In genomic region chr6:40425192-40425919, GRCh38 we compare ENCODE assay signal across 11 cellular contexts.
DNase-seq lines count a peak whose midpoint lies in the region; ATAC-seq and TF ChIP-seq lines count a peak whose summit lies in the region.
"Had no signal": no experiment of that assay in that cellular context is flagged by ENCODE, and none has a peak within 500 bp of the region (broad histone marks: within the 10 kb centered on the region; RNA-seq: fewer than 3 reads in every experiment).

No MANE protein-coding gene starts in this region.

- no peak overlapping the region for H4K91ac ChIP-seq in mesenchymal stem cell (ENCODE audit: low read length)

- no peak overlapping the region for H3K27ac Mint-ChIP-seq in osteocyte (ENCODE audit: unreplicated experiment)
- H3K27ac Mint-ChIP-seq: CD4-positive, alpha-beta T cell had no signal

- no peaks in the 10 kb centered on the region for H3K79me1 ChIP-seq in mesenchymal stem cell (replicated peaks; ENCODE audit: low read length, poor library complexity, severe bottlenecking)

- no peaks in the 10 kb centered on the region for H3K9me3 Mint-ChIP-seq in osteocyte (ENCODE audit: unreplicated experiment)
- H3K9me3 Mint-ChIP-seq: CD4-positive, alpha-beta T cell had no signal

- no peak overlapping the region for H2AFZ ChIP-seq in mesenchymal stem cell (ENCODE audit: low read depth, low read length)

- H2BK15ac ChIP-seq in mesenchymal stem cell (ENCODE audit: low read depth, poor library complexity, severe bottlenecking): no peak overlapping the region

- no peak overlapping the region for H3K4ac ChIP-seq in mesenchymal stem cell (ENCODE audit: low read depth in 1 of 2, low read length in 2 of 2)

- H2BK120ac ChIP-seq in mesenchymal stem cell (ENCODE audit: low read depth, low read length): no peak overlapping the region

- H3K4me3 ChIP-seq in LNCaP clone FGC (ENCODE audit: low read depth, low read length) (no peak overlapping the region), epithelial cell of esophagus (ENCODE audit: low read length) (no peak overlapping the region), mesenchymal stem cell (ENCODE audit: insufficient read depth in 1 of 2, low read depth in 1 of 2, low read length in 2 of 2) (no peak overlapping the region)
- H3K4me3 ChIP-seq: esophagus muscularis mucosa had no signal

- H3K4me2 ChIP-seq in mesenchymal stem cell (ENCODE audit: low read length, poor library complexity, severe bottlenecking): no peak overlapping the region

- no peak overlapping the region for H3K27ac ChIP-seq in mesenchymal stem cell (ENCODE audit: low read length, poor library complexity, severe bottlenecking)
- H3K27ac ChIP-seq: esophagus muscularis mucosa, RWPE1, WERI-Rb-1 had no signal

- peak; percentile 81 for DNase-seq in LNCaP clone FGC (ENCODE audit: low read depth)
- peak; percentile 21 for DNase-seq in NCI-H2196 treated with DMSO at 0.1 percent for 48 hours (lab: John Stamatoyannopoulos, UW; ENCODE audit: unreplicated experiment)
- DNase-seq in epithelial cell of esophagus (ENCODE audit: low read depth): peak; percentile 19
- peak in 6 of 10 donors; percentile 41 to 91 (median 70) for DNase-seq in posterior cingulate gyrus
- no peak for DNase-seq in mesenchymal stem cell
- DNase-seq in osteocyte (ENCODE audit: extremely low spot score, unreplicated experiment): no peak
- DNase-seq: CD4-positive, alpha-beta T cell; WERI-Rb-1 had no signal

- ATAC-seq in GM21360 (IDR thresholded peaks at IDR 0.05; ENCODE audit: unreplicated experiment): no peak

- H3K27me3 Mint-ChIP-seq in osteocyte (ENCODE audit: unreplicated experiment): peaks cover 20% of the 10 kb centered on the region
- H3K27me3 Mint-ChIP-seq: CD4-positive, alpha-beta T cell had no signal

- H3K36me3 ChIP-seq in mesenchymal stem cell (ENCODE audit: control insufficient read depth in 1 of 2, insufficient read depth in 2 of 2, low read depth in 1 of 2, low read length in 2 of 2): no peaks in the 10 kb centered on the region
- H3K36me3 ChIP-seq: esophagus muscularis mucosa, WERI-Rb-1 had no signal

- H3K4me1 Mint-ChIP-seq in osteocyte (ENCODE audit: unreplicated experiment): no peaks in the 10 kb centered on the region

- intact Hi-C loops in posterior cingulate gyrus (cut with DNase I): no loop called here

- no peaks in the 10 kb centered on the region for H3K4me1 ChIP-seq in mesenchymal stem cell (ENCODE audit: control insufficient read depth, insufficient read depth, low read depth, low read length)

- H3K14ac ChIP-seq in mesenchymal stem cell (ENCODE audit: low read length in 2 of 2): peak overlapping the region in 1 of 2 experiments; percentile 14

- no peak overlapping the region for H2AK5ac ChIP-seq in mesenchymal stem cell (ENCODE audit: low read length, severe bottlenecking)

- H4K8ac ChIP-seq in mesenchymal stem cell (ENCODE audit: low read length): no peak overlapping the region

- no peaks in the 10 kb centered on the region for H3K36me3 Mint-ChIP-seq in osteocyte (ENCODE audit: unreplicated experiment)

- no peaks in the 10 kb centered on the region for H3K9me3 ChIP-seq in mesenchymal stem cell (ENCODE audit: control insufficient read depth, low read length)
- H3K9me3 ChIP-seq: esophagus muscularis mucosa had no signal

- no peak overlapping the region for H3K4me3 Mint-ChIP-seq in osteocyte (ENCODE audit: unreplicated experiment)
- H3K4me3 Mint-ChIP-seq: CD4-positive, alpha-beta T cell had no signal

- peaks cover 6 to 19% of the 10 kb centered on the region in 2 experiments for H3K27me3 ChIP-seq in mesenchymal stem cell (ENCODE audit: control insufficient read depth in 1 of 2, insufficient read depth in 1 of 2, low read length in 2 of 2)
- H3K27me3 ChIP-seq: esophagus muscularis mucosa had no signal

- H3K18ac ChIP-seq in mesenchymal stem cell (ENCODE audit: low read depth in 1 of 2, low read length in 2 of 2): no peak overlapping the region

- no peak overlapping the region for H2BK5ac ChIP-seq in mesenchymal stem cell (ENCODE audit: low read depth, low read length, poor library complexity, severe bottlenecking)

- WGBS in mesenchymal stem cell: 84% methylated on average over 4 of the region's 4 CpGs

- H2BK12ac ChIP-seq in mesenchymal stem cell (ENCODE audit: low read length in 2 of 2): no peak overlapping the region

- TF ChIP-seq CTCF in LNCaP clone FGC (IDR thresholded peaks at IDR 0.05; ENCODE audit: control insufficient read depth, extremely low read depth, insufficient read depth) (no peak), epithelial cell of esophagus (IDR thresholded peaks at IDR 0.05; ENCODE audit: insufficient read depth, low read depth, low read length, missing control alignments) (no peak), osteocyte (IDR thresholded peaks at IDR 0.05) (no peak)

- H3K23ac ChIP-seq in mesenchymal stem cell (ENCODE audit: low read length in 2 of 2): no peak overlapping the region

- H3K9ac ChIP-seq in mesenchymal stem cell (ENCODE audit: low read length): no peak overlapping the region

Comparison
In these comparisons a context has a peak if more than half of its experiments do, and no peak if none do; other contexts are left out.
1. DNase-seq: peak in LNCaP clone FGC (single experiment), NCI-H2196 treated with DMSO at 0.1 percent for 48 hours (single experiment), epithelial cell of esophagus (single experiment) and posterior cingulate gyrus (6 of 10); none in mesenchymal stem cell (single experiment) and osteocyte (single experiment).